28 cellular contexts compared by ENCODE assay signal in the genomic region with DNA sequence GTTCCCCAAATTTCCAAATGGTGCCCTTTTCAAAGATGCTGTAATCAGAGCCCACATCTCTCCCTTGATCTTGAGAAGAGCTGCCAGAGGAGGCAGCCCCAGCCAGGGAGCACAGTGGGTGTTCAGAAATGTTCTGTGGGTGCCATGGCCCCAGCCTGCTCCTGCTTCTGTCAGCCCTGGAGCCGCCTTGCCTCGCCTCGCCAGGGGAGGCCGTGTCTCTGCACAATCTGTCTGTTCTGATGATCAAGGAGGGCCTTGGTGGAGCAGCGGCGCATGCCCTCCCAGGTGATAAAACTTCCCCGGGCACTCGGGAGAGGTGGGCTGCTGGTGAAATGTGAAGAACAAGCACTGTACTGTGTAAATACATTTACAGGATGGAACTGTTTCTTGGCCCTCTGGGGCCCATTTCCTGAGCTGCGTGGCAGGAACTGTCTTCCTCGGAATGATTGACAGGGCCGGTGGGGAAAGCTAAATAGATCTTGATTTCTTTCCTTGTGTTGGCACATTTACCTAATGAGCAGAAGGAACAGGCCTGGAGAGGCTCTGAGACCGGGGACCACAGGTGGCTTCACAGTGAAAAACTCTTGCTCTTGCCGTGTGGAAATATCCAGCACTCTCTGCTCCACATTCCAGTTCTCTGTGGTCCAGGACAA.
"Had no signal": no experiment of that assay in that cellular context is flagged by ENCODE, and none has a peak within 500 bp of the region (broad histone marks: within the 10 kb centered on the region; RNA-seq: fewer than 3 reads in every experiment).

No MANE protein-coding gene starts in this region.

- H3K4me1 Mint-ChIP-seq: mesothelial cell of epicardium, naive B cell had no signal

- H3K9me3 ChIP-seq: esophagus squamous epithelium, gastrocnemius medialis, left lung, lower lobe of right lung, mucosa of descending colon had no signal

- ATAC-seq: esophagus mucosa, gastrocnemius medialis, heart right ventricle, left cardiac atrium, left lung, left ventricle myocardium superior, lower lobe of right lung, mucosa of descending colon had no signal

- DNase-seq: dermis blood vessel endothelial cell; dorsolateral prefrontal cortex; effector CD4-positive, alpha-beta T cell; effector memory CD4-positive, alpha-beta T cell; erythroblast; esophagus squamous epithelium; foreskin fibroblast; foreskin melanocyte; gastrocnemius medialis; glutamatergic neuron; head of caudate nucleus; heart right ventricle; hippocampal formation; left cardiac atrium; left ventricle myocardium superior; lower lobe of right lung; mesenchymal stem cell; mucosa of descending colon; naive B cell had no signal

- H3K4me1 ChIP-seq: esophagus squamous epithelium, gastrocnemius medialis, heart right ventricle, left lung, lower lobe of right lung had no signal

- H3K27ac ChIP-seq: coronary artery, dorsolateral prefrontal cortex, epithelial cell of prostate, esophagus squamous epithelium, gastrocnemius medialis, heart right ventricle, left lung, lower lobe of right lung had no signal

- H3K36me3 ChIP-seq: esophagus squamous epithelium, gastrocnemius medialis, heart right ventricle, left lung, lower lobe of right lung had no signal

- H3K36me3 Mint-ChIP-seq: mesothelial cell of epicardium, naive B cell had no signal

- H3K4me3 Mint-ChIP-seq: mesothelial cell of epicardium, naive B cell had no signal

- H3K4me3 ChIP-seq: coronary artery, dorsolateral prefrontal cortex, esophagus squamous epithelium, gastrocnemius medialis, heart right ventricle, left lung, lower lobe of right lung, mucosa of descending colon had no signal

- H3K27ac Mint-ChIP-seq: mesothelial cell of epicardium had no signal

- FAIRE-seq: colon, endometrium, islet of Langerhans, keratinocyte had no signal
